27 cellular contexts compared by ENCODE assay signal in genomic region chr7:152647009-152647408, GRCh38.
"Had no signal": no experiment of that assay in that cellular context is flagged by ENCODE, and none has a peak within 500 bp of the region (broad histone marks: within the 10 kb centered on the region; RNA-seq: fewer than 3 reads in every experiment).

No MANE protein-coding gene starts in this region.

- H3K4me3 Mint-ChIP-seq: mesothelial cell of epicardium, naive B cell had no signal

- H3K27ac ChIP-seq: coronary artery, dorsolateral prefrontal cortex, epithelial cell of prostate, esophagus squamous epithelium, gastrocnemius medialis, heart right ventricle, left lung, lower lobe of right lung had no signal

- H3K27me3 ChIP-seq: dorsolateral prefrontal cortex, esophagus squamous epithelium, gastrocnemius medialis, heart right ventricle, left lung had no signal

- H3K27me3 Mint-ChIP-seq: naive B cell had no signal

- H3K27ac Mint-ChIP-seq: mesothelial cell of epicardium, naive B cell had no signal

- FAIRE-seq: colon, islet of Langerhans, keratinocyte had no signal

- DNase-seq: dermis blood vessel endothelial cell; dorsolateral prefrontal cortex; effector CD4-positive, alpha-beta T cell; effector memory CD4-positive, alpha-beta T cell; erythroblast; esophagus squamous epithelium; foreskin fibroblast; foreskin melanocyte; gastrocnemius medialis; glutamatergic neuron; head of caudate nucleus; heart right ventricle; hippocampal formation; left cardiac atrium; left lung; left ventricle myocardium superior; lower lobe of right lung; mesenchymal stem cell; mucosa of descending colon; naive B cell had no signal

- H3K9me3 ChIP-seq: esophagus squamous epithelium, gastrocnemius medialis, left lung, mucosa of descending colon had no signal

- ATAC-seq: esophagus mucosa, gastrocnemius medialis, heart right ventricle, left cardiac atrium, left lung, left ventricle myocardium superior, lower lobe of right lung, mucosa of descending colon had no signal

- H3K4me1 Mint-ChIP-seq: mesothelial cell of epicardium had no signal

- H3K36me3 ChIP-seq: esophagus squamous epithelium, gastrocnemius medialis, heart right ventricle, lower lobe of right lung had no signal

- H3K4me1 ChIP-seq: esophagus squamous epithelium, gastrocnemius medialis, heart right ventricle, left lung, lower lobe of right lung had no signal

- H3K4me3 ChIP-seq: coronary artery, dorsolateral prefrontal cortex, esophagus squamous epithelium, gastrocnemius medialis, heart right ventricle, left lung, lower lobe of right lung, mucosa of descending colon had no signal
